ENCODE assay signal across 13 cellular contexts in genomic region chr12:51846209-51846779, GRCh38. TPM values are rescaled to one million over a fixed set of nuclear protein-coding genes. Genes with fewer than 3 reads are reported as not detected.
DNase-seq lines count a peak whose midpoint lies in the region; ATAC-seq and TF ChIP-seq lines count a peak whose summit lies in the region.
"Had no signal": no experiment of that assay in that cellular context is flagged by ENCODE, and none has a peak within 500 bp of the region (broad histone marks: within the 10 kb centered on the region; RNA-seq: fewer than 3 reads in every experiment).

No MANE protein-coding gene starts in this region.

- peaks cover 37% of the 10 kb centered on the region for H3K4me1 Mint-ChIP-seq in brain
- peaks cover 5 to 31% (median 20%) of the 10 kb centered on the region in 7 donors for H3K4me1 Mint-ChIP-seq in naive thymus-derived CD4-positive, alpha-beta T cell

- ATAC-seq in naive thymus-derived CD4-positive, alpha-beta T cell, result no peak
- ATAC-seq in upper lobe of right lung, result no peak

- H3K27me3 Mint-ChIP-seq in brain, result peaks cover 21% of the 10 kb centered on the region
- H3K27me3 Mint-ChIP-seq in naive thymus-derived CD4-positive, alpha-beta T cell, result peaks cover 36 to 61% (median 39%) of the 10 kb centered on the region in 5 donors

- peak overlapping the region; percentile 84 to 93 (median 85) for H3K4me3 Mint-ChIP-seq in brain
- H3K4me3 Mint-ChIP-seq in naive thymus-derived CD4-positive, alpha-beta T cell, result peak overlapping the region; percentile 58 to 91 (median 81)

- H3K4me1 ChIP-seq in cardiac muscle cell (ENCODE audit: low read depth), result no peaks in the 10 kb centered on the region
- peaks cover 0 to 9% of the 10 kb centered on the region in 2 donors for H3K4me1 ChIP-seq in naive thymus-derived CD4-positive, alpha-beta T cell (ENCODE audit: control insufficient read depth in 2 of 2, insufficient read depth in 2 of 2, low read length in 2 of 2)
- H3K4me1 ChIP-seq in upper lobe of right lung, result peaks cover 31% of the 10 kb centered on the region

- no peak for DNase-seq in cardiac muscle cell (ENCODE audit: low read depth in 1 of 2, low spot score in 1 of 2)
- no peak for DNase-seq in cardiac septum (ENCODE audit: low spot score)
- DNase-seq in naive thymus-derived CD4-positive, alpha-beta T cell, result no peak
- no peak for DNase-seq in upper lobe of right lung
- DNase-seq in HUDEP-2 (lab: John Stamatoyannopoulos, UW; ENCODE audit: unreplicated experiment in 76 of 76), result no peak
- no peak for DNase-seq in T-helper 1 cell
- DNase-seq in DMS53 (lab: John Stamatoyannopoulos, UW), result no peak
- DNase-seq: activated gamma-delta T cell had no signal

- POLR2A ChIA-PET in naive thymus-derived CD4-positive, alpha-beta T cell (lab: Charles Lee), result no interaction called here

- H3K4me3 ChIP-seq in cardiac muscle cell, result peak overlapping the region; percentile 66
- H3K4me3 ChIP-seq in naive thymus-derived CD4-positive, alpha-beta T cell (ENCODE audit: low read length), result no peak overlapping the region
- peak overlapping the region; percentile 56 for H3K4me3 ChIP-seq in upper lobe of right lung

- H3K27ac ChIP-seq in cardiac muscle cell (no peak overlapping the region), upper lobe of right lung (peak overlapping the region; percentile 47)
- no peak overlapping the region for H3K27ac ChIP-seq in naive thymus-derived CD4-positive, alpha-beta T cell (ENCODE audit: low read depth, low read length)
- H3K27ac ChIP-seq: C4-2B had no signal

- no peaks in the 10 kb centered on the region for H3K27me3 ChIP-seq in cardiac muscle cell
- H3K27me3 ChIP-seq in naive thymus-derived CD4-positive, alpha-beta T cell (ENCODE audit: control insufficient read depth in 2 of 2, insufficient read depth in 2 of 2, low read length in 2 of 2), result peaks cover 3 to 24% of the 10 kb centered on the region in 2 donors
- peaks cover 58% of the 10 kb centered on the region for H3K27me3 ChIP-seq in upper lobe of right lung

- CTCF ChIA-PET in naive thymus-derived CD4-positive, alpha-beta T cell (lab: Charles Lee), result interaction anchor here (1.0 kb wide), 1 partner anchor 39 kb away, joined by 3 read pairs; no protein-coding TSS in a partner anchor

- no peaks in the 10 kb centered on the region for H3K36me3 Mint-ChIP-seq in brain
- H3K36me3 Mint-ChIP-seq in naive thymus-derived CD4-positive, alpha-beta T cell, result peaks cover 0 to 3% (median 2%) of the 10 kb centered on the region in 5 donors

- H3K36me3 ChIP-seq in cardiac muscle cell, result no peaks in the 10 kb centered on the region
- H3K36me3 ChIP-seq in naive thymus-derived CD4-positive, alpha-beta T cell (ENCODE audit: control insufficient read depth in 2 of 3, insufficient read depth in 3 of 3, low read length in 3 of 3), result no peaks in the 10 kb centered on the region
- no peaks in the 10 kb centered on the region for H3K36me3 ChIP-seq in upper lobe of right lung

- no peaks in the 10 kb centered on the region for H3K9me3 ChIP-seq in cardiac muscle cell (ENCODE audit: low read depth)
- no peaks in the 10 kb centered on the region for H3K9me3 ChIP-seq in naive thymus-derived CD4-positive, alpha-beta T cell (ENCODE audit: control insufficient read depth in 2 of 3, low read length in 3 of 3)
- no peaks in the 10 kb centered on the region for H3K9me3 ChIP-seq in upper lobe of right lung

- H3K27ac Mint-ChIP-seq in brain, result peak overlapping the region in 4 of 5 experiments; percentile 30 to 99 (median 82)
- peak overlapping the region in 2 of 9 donors; percentile 25 to 56 for H3K27ac Mint-ChIP-seq in naive thymus-derived CD4-positive, alpha-beta T cell

- intact Hi-C loops in cardiac septum (cut with DNase I) (no loop called here), upper lobe of right lung (cut with DNase I) (no loop called here)
- intact Hi-C loops in naive thymus-derived CD4-positive, alpha-beta T cell (cut with micrococcal nuclease), result loop anchor here in 1 of 2 donors (2.0 kb wide), 1 partner anchor 31 kb away; a partner anchor contains a TSS

- TF ChIP-seq CTCF in cardiac muscle cell (IDR thresholded peaks at IDR 0.05; ENCODE audit: low read depth, low read length) (no peak), brain (conservative IDR thresholded peaks at IDR 0.05) (no peak), upper lobe of right lung (IDR thresholded peaks at IDR 0.05) (no peak)

- no peaks in the 10 kb centered on the region for H3K9me3 Mint-ChIP-seq in brain
- peaks cover 0 to 2% (median 0%) of the 10 kb centered on the region in 11 donors for H3K9me3 Mint-ChIP-seq in naive thymus-derived CD4-positive, alpha-beta T cell

RNA-seq across cellular contexts. Expression of gene FIGNL2, which starts 2.2 kb away (rescaled TPM):
- 10.5 and 14.1 TPM in 2 replicates for total RNA-seq in cardiac muscle cell
- 3.0 and 5.0 TPM in 2 replicates for polyA plus RNA-seq in cardiac muscle cell
- 0.32 TPM for total RNA-seq in cardiac septum
- polyA plus RNA-seq in brain (ENCODE audit: insufficient read depth, low read depth, low replicate concordance), result 0.46 TPM
- 1 to 10 TPM in 4 of 5 experiments, under 1 TPM in 1; 0.22 to 2.1 (median 1.5) TPM for total RNA-seq in naive thymus-derived CD4-positive, alpha-beta T cell
- polyA plus RNA-seq in naive thymus-derived CD4-positive, alpha-beta T cell, result under 1 TPM in 1 of 2 donors, not detected in 1; 0.07 TPM
- 1.5 TPM for total RNA-seq in upper lobe of right lung

RNA-seq across cellular contexts. Expression of gene ANKRD33, which starts 41.6 kb away (rescaled TPM):
- total RNA-seq in cardiac muscle cell (0.30 TPM in 1 of 2 replicates, not detected in the other), cardiac septum (not detected), upper lobe of right lung (not detected)
- polyA plus RNA-seq in cardiac muscle cell (1.2 TPM in 1 of 2 replicates, not detected in the other), brain (ENCODE audit: insufficient read depth, low read depth, low replicate concordance) (not detected)
- not detected for total RNA-seq in naive thymus-derived CD4-positive, alpha-beta T cell
- not detected for polyA plus RNA-seq in naive thymus-derived CD4-positive, alpha-beta T cell
- total RNA-seq: M059J; skeletal muscle tissue; T-helper 2 cell treated with Interferon-gamma antibody and Interleukin-4, amounts not matched to agents 100 ng/mL and 5 ng/mL, for 36 hours had no signal
